10 cellular contexts compared by ENCODE assay signal in the genomic region with DNA sequence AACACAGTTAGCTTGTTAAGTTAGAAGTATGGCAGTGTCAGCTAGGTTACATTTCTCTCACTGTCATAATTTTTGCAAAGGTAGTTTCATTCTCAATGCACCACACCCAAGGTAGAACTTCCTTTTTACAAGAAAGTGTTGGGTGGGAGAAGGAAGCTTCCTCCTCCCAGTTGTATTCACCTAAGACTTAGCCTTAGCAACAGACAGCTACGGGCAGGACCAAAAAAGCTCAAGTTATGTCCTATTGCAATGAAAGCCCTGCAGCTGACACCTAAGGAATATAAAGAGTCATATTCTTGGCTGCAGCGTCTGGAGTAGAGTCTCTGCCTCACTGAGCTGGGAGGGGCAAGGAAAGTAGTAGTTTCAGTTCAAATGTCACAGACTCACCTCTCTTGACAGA. TPM values are rescaled to one million over a fixed set of nuclear protein-coding genes. Genes with fewer than 3 reads are reported as not detected.
DNase-seq lines count a peak whose midpoint lies in the region; ATAC-seq and TF ChIP-seq lines count a peak whose summit lies in the region.
"Had no signal": no experiment of that assay in that cellular context is flagged by ENCODE, and none has a peak within 500 bp of the region (broad histone marks: within the 10 kb centered on the region; RNA-seq: fewer than 3 reads in every experiment).

No MANE protein-coding gene starts in this region.

- H3K4me1 Mint-ChIP-seq in activated B cell treated with CpG ODN at 0.5 μM for 24 hours = peaks cover 62% of the 10 kb centered on the region
- H3K4me1 Mint-ChIP-seq in stimulated activated naive B cell treated with anti-CD40 and anti-IgM and Interleukin-4, amounts not matched to agents 10 μg/mL and 1 μg/mL and 100 μg/mL, for 72 hours = peaks cover 38 to 68% of the 10 kb centered on the region in 2 donors
- H3K4me1 Mint-ChIP-seq in CD14-positive monocyte = peaks cover 9% of the 10 kb centered on the region

- no peak for TF ChIP-seq POLR2A in breast epithelium (IDR thresholded peaks at IDR 0.05)

- POLR2A ChIA-PET in activated B cell treated with CpG ODN at 0.5 μM for 24 hours (lab: Charles Lee) = interaction anchor here (0.8 to 4.1 kb wide), 8 partner anchors 10 to 99 kb away, joined by 3 to 85 read pairs (median 5); a partner anchor contains a TSS

- no peaks in the 10 kb centered on the region for H3K36me3 ChIP-seq in breast epithelium

- H3K4me3 Mint-ChIP-seq in activated B cell treated with CpG ODN at 0.5 μM for 24 hours = peak overlapping the region; percentile 67
- peak overlapping the region; percentile 42 to 56 for H3K4me3 Mint-ChIP-seq in stimulated activated naive B cell treated with anti-CD40 and anti-IgM and Interleukin-4, amounts not matched to agents 10 μg/mL and 1 μg/mL and 100 μg/mL, for 72 hours
- H3K4me3 Mint-ChIP-seq in CD14-positive monocyte = no peak overlapping the region

- ATAC-seq in HG02852 (IDR thresholded peaks at IDR 0.05; ENCODE audit: unreplicated experiment) (peak; percentile 66), activated B cell treated with CpG ODN at 0.5 μM for 24 hours (ENCODE audit: low read depth) (peak; percentile 59)
- peak; percentile 76 to 83 for ATAC-seq in stimulated activated naive B cell treated with anti-CD40 and anti-IgM and Interleukin-4, amounts not matched to agents 10 μg/mL and 1 μg/mL and 100 μg/mL, for 72 hours (replicated peaks)

- H3K4me3 ChIP-seq in breast epithelium = no peak overlapping the region

- peak overlapping the region; percentile 96 for H3K27ac Mint-ChIP-seq in activated B cell treated with CpG ODN at 0.5 μM for 24 hours
- peak overlapping the region; percentile 84 for H3K27ac Mint-ChIP-seq in stimulated activated naive B cell treated with anti-CD40 and anti-IgM and Interleukin-4, amounts not matched to agents 10 μg/mL and 1 μg/mL and 100 μg/mL, for 72 hours
- H3K27ac Mint-ChIP-seq in CD14-positive monocyte = peak overlapping the region in 1 of 7 donors; percentile 29

- H3K4me1 ChIP-seq in breast epithelium = no peaks in the 10 kb centered on the region

- H3K9me3 ChIP-seq in breast epithelium = no peaks in the 10 kb centered on the region

- H3K27me3 ChIP-seq in breast epithelium = no peaks in the 10 kb centered on the region

- no peak for TF ChIP-seq CTCF in activated B cell treated with CpG ODN at 0.5 μM for 24 hours (IDR thresholded peaks at IDR 0.05)
- no peak for TF ChIP-seq CTCF in CD14-positive monocyte (IDR thresholded peaks at IDR 0.05)
- no peak for TF ChIP-seq CTCF in breast epithelium (IDR thresholded peaks at IDR 0.05)

- peak; percentile 19 for DNase-seq in activated naive CD4-positive, alpha-beta T cell treated with Interleukin-2 at 50 U/mL for 16 hours
- DNase-seq in activated naive CD4-positive, alpha-beta T cell treated with anti-CD3 and anti-CD28 coated beads, Interleukin-2, amount 50 U/mL, for 16 hours = no peak
- no peak for DNase-seq in activated B cell treated with CpG ODN at 0.5 μM for 24 hours
- no peak for DNase-seq in stimulated activated naive B cell treated with anti-CD40 and anti-IgM and Interleukin-4, amounts not matched to agents 10 μg/mL and 1 μg/mL and 100 μg/mL, for 72 hours
- no peak for DNase-seq in CD14-positive monocyte (ENCODE audit: low spot score)
- no peak for DNase-seq in NAMALWA (ENCODE audit: low spot score)
- DNase-seq in breast epithelium (ENCODE audit: low spot score in 2 of 2) = no peak
- DNase-seq: NCI-H226 had no signal

- CTCF ChIA-PET in activated B cell treated with CpG ODN at 0.5 μM for 24 hours (lab: Charles Lee) = interaction anchor here (0.8 to 4.3 kb wide), 8 partner anchors 11 to 99 kb away, joined by 3 to 65 read pairs (median 4); a partner anchor contains a TSS

- intact Hi-C loops in activated B cell treated with CpG ODN at 0.5 μM for 24 hours (cut with micrococcal nuclease) = loop anchor here (2.0 kb wide), 4 partner anchors 17 to 113 kb away; no protein-coding TSS in a partner anchor
- intact Hi-C loops in CD14-positive monocyte (cut with micrococcal nuclease) = no loop called here
- intact Hi-C loops in breast epithelium (cut with DNase I; ENCODE audit: low total_unique reads) = no loop called here

- H3K36me3 Mint-ChIP-seq in activated B cell treated with CpG ODN at 0.5 μM for 24 hours (ENCODE audit: low read depth) (no peaks in the 10 kb centered on the region), CD14-positive monocyte (peaks cover 0 to 3% of the 10 kb centered on the region in 2 donors)
- H3K36me3 Mint-ChIP-seq in stimulated activated naive B cell treated with anti-CD40 and anti-IgM and Interleukin-4, amounts not matched to agents 10 μg/mL and 1 μg/mL and 100 μg/mL, for 72 hours = no peaks in the 10 kb centered on the region

- H3K27me3 Mint-ChIP-seq in activated B cell treated with CpG ODN at 0.5 μM for 24 hours (no peaks in the 10 kb centered on the region), CD14-positive monocyte (ENCODE audit: low read depth in 3 of 3) (peaks cover 0 to 3% (median 1%) of the 10 kb centered on the region in 3 donors)
- H3K27me3 Mint-ChIP-seq in stimulated activated naive B cell treated with anti-CD40 and anti-IgM and Interleukin-4, amounts not matched to agents 10 μg/mL and 1 μg/mL and 100 μg/mL, for 72 hours = no peaks in the 10 kb centered on the region

- no peak overlapping the region for H3K27ac ChIP-seq in breast epithelium
- H3K27ac ChIP-seq: HL-60 had no signal

- no peaks in the 10 kb centered on the region for H3K9me3 Mint-ChIP-seq in activated B cell treated with CpG ODN at 0.5 μM for 24 hours
- H3K9me3 Mint-ChIP-seq in stimulated activated naive B cell treated with anti-CD40 and anti-IgM and Interleukin-4, amounts not matched to agents 10 μg/mL and 1 μg/mL and 100 μg/mL, for 72 hours = peaks cover 0 to 3% of the 10 kb centered on the region in 2 donors
- no peaks in the 10 kb centered on the region for H3K9me3 Mint-ChIP-seq in CD14-positive monocyte

RNA-seq across cellular contexts. Expression of a gene that starts 25.1 kb away (rescaled TPM):
- total RNA-seq in activated B cell treated with CpG ODN at 0.5 μM for 24 hours (9.0 and 11.6 TPM in 2 replicates), breast epithelium (1 to 10 TPM; 1.2 to 7.0 (median 5.9) TPM)
- under 1 TPM; 0.22 to 0.23 TPM for polyA plus RNA-seq in CD14-positive monocyte

Comparison
In these comparisons a context has a peak if more than half of its experiments do, and no peak if none do; other contexts are left out.
1. H3K4me3 Mint-ChIP-seq: peak in activated B cell treated with CpG ODN at 0.5 μM for 24 hours (single experiment) and stimulated activated naive B cell treated with anti-CD40 and anti-IgM and Interleukin-4, amounts not matched to agents 10 μg/mL and 1 μg/mL and 100 μg/mL, for 72 hours (2 of 2); none in CD14-positive monocyte (0 of 2).
2. Peak in every context shown above with its lines, with median percentiles within 50 percentile points of each other: ATAC-seq.